ENCODE assay signal across 17 cellular contexts in genomic region chr5:1752881-1753280, GRCh38.
"Had no signal": no experiment of that assay in that cellular context is flagged by ENCODE, and none has a peak within 500 bp of the region (broad histone marks: within the 10 kb centered on the region; RNA-seq: fewer than 3 reads in every experiment).

No MANE protein-coding gene starts in this region.

- H3K36me3 ChIP-seq: uterus had no signal

- DNase-seq: activated CD4-positive, alpha-beta T cell treated with anti-CD3 and anti-CD28 coated beads for 1 hour; activated CD4-positive, alpha-beta T cell treated with anti-CD3 and anti-CD28 coated beads, Interleukin-2, amount 50 U/mL, for 48 hours; amniotic stem cell; dermis blood vessel endothelial cell; mucosa of descending colon; naive thymus-derived CD8-positive, alpha-beta T cell; nucleus accumbens; stimulated activated CD4-positive, alpha-beta T cell treated with anti-CD3 and anti-CD28 coated beads, Interleukin-4, amount 100 ng/mL, for 1 hour; stimulated activated CD8-positive, alpha-beta memory T cell treated with anti-CD3 and anti-CD28 coated beads, Interleukin-4, amount 100 ng/mL, for 48 hours; T-helper 2 cell had no signal

- H3K27ac ChIP-seq: body of pancreas, hepatocyte, uterus had no signal

- H3K4me1 Mint-ChIP-seq: activated naive CD4-positive, alpha-beta T cell treated with anti-CD3 and anti-CD28 coated beads, Interleukin-2, amount 50 U/mL, for 24 hours; central memory CD8-positive, alpha-beta T cell; naive thymus-derived CD8-positive, alpha-beta T cell; stimulated activated naive CD8-positive, alpha-beta T cell treated with anti-CD3 and anti-CD28 coated beads, Interleukin-15, amount 100 ng/mL, for 72 hours had no signal

- H3K9me3 Mint-ChIP-seq: activated naive CD4-positive, alpha-beta T cell treated with anti-CD3 and anti-CD28 coated beads, Interleukin-2, amount 50 U/mL, for 24 hours; activated T-helper 2 cell treated with anti-CD3 and anti-CD28 coated beads, Interferon-gamma antibody, Interleukin-2, Interleukin-4, amounts not matched to agents 10 μg/mL and 5 μg/mL and 100 μg/mL, durations not matched to agents 14 hours and 24 hours and 36 hours; central memory CD8-positive, alpha-beta T cell; naive thymus-derived CD8-positive, alpha-beta T cell; stimulated activated naive CD8-positive, alpha-beta T cell treated with anti-CD3 and anti-CD28 coated beads, Interleukin-15, amount 100 ng/mL, for 72 hours had no signal

- H3K27ac Mint-ChIP-seq: activated naive CD4-positive, alpha-beta T cell treated with anti-CD3 and anti-CD28 coated beads, Interleukin-2, amount 50 U/mL, for 24 hours; activated T-helper 2 cell treated with anti-CD3 and anti-CD28 coated beads, Interferon-gamma antibody, Interleukin-2, Interleukin-4, amounts not matched to agents 10 μg/mL and 5 μg/mL and 100 μg/mL, durations not matched to agents 14 hours and 24 hours and 36 hours; naive thymus-derived CD8-positive, alpha-beta T cell; stimulated activated naive CD8-positive, alpha-beta T cell treated with anti-CD3 and anti-CD28 coated beads, Interleukin-15, amount 100 ng/mL, for 72 hours had no signal

- H3K36me3 Mint-ChIP-seq: activated naive CD4-positive, alpha-beta T cell treated with anti-CD3 and anti-CD28 coated beads, Interleukin-2, amount 50 U/mL, for 24 hours; naive thymus-derived CD8-positive, alpha-beta T cell had no signal

- ATAC-seq: body of pancreas; mucosa of descending colon; naive thymus-derived CD8-positive, alpha-beta T cell; stimulated activated naive CD8-positive, alpha-beta T cell treated with anti-CD3 and anti-CD28 coated beads, Interleukin-15, amount 100 ng/mL, for 72 hours had no signal

- H3K4me1 ChIP-seq: body of pancreas, uterus had no signal

- H3K4me2 ChIP-seq: hepatocyte had no signal

- H3K4me3 Mint-ChIP-seq: activated naive CD4-positive, alpha-beta T cell treated with anti-CD3 and anti-CD28 coated beads, Interleukin-2, amount 50 U/mL, for 24 hours; central memory CD8-positive, alpha-beta T cell; naive thymus-derived CD8-positive, alpha-beta T cell; stimulated activated naive CD8-positive, alpha-beta T cell treated with anti-CD3 and anti-CD28 coated beads, Interleukin-15, amount 100 ng/mL, for 72 hours had no signal

- H3K4me3 ChIP-seq: body of pancreas, hepatocyte, mucosa of descending colon, uterus had no signal

- H3K9me3 ChIP-seq: body of pancreas, mucosa of descending colon, uterus had no signal

- H3K27me3 ChIP-seq: body of pancreas, hepatocyte, uterus had no signal
